19 cellular contexts compared by ENCODE assay signal in the genomic region with DNA sequence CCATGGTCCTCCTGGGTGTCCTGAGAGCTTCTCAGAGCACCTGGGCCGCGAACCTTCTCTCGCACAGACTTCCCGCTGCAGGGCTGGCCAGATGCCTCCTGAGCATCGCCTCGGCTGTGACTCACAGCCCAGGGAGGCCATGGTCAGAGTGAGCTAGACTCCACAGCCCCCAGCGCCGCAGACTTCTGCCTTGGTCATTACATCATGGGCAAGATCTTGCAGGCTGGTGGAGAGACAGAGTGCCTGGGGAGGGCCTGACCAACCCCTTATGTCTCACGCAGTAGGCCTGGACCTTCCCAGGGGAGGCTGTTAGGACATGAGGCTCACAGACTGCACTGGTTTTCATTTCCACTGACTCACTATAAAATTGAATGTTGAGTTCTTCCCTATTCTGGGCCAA. TPM values are rescaled to one million over a fixed set of nuclear protein-coding genes. Genes with fewer than 3 reads are reported as not detected.
DNase-seq lines count a peak whose midpoint lies in the region; ATAC-seq, FAIRE-seq and TF ChIP-seq lines count a peak whose summit lies in the region.
"Had no signal": no experiment of that assay in that cellular context is flagged by ENCODE, and none has a peak within 500 bp of the region (broad histone marks: within the 10 kb centered on the region; RNA-seq: fewer than 3 reads in every experiment).

No MANE protein-coding gene starts in this region.

- DNase-seq in M059J (ENCODE audit: low read depth): peak; percentile 43
- peak; percentile 39 for DNase-seq in bronchial epithelial cell (ENCODE audit: low read depth)
- DNase-seq in left lobe of liver (ENCODE audit: low spot score): no peak
- DNase-seq in dermis blood vessel endothelial cell: no peak
- DNase-seq in GM19238 (ENCODE audit: insufficient read length, low spot score): no peak
- DNase-seq in SK-N-DZ (ENCODE audit: low spot score): no peak
- DNase-seq: activated CD4-positive, alpha-beta T cell treated with anti-CD3 and anti-CD28 coated beads for 48 hours; activated gamma-delta T cell; amygdala; BE2C; NCI-H2227 treated with DMSO at 0.1 percent for 48 hours; stimulated activated CD4-positive, alpha-beta T cell treated with anti-CD3 and anti-CD28 coated beads, Interleukin-4, amount 100 ng/mL, for 4 hours; substantia nigra had no signal

- ATAC-seq in left lobe of liver (peak; percentile 6), GM21529 (IDR thresholded peaks at IDR 0.05; ENCODE audit: unreplicated experiment) (no peak)
- ATAC-seq: Panc1 had no signal

- no peak for FAIRE-seq in bronchial epithelial cell (lab: Jason Lieb, UNC)
- FAIRE-seq: colon, G401.6, TTC549 had no signal

- TF ChIP-seq CTCF in bronchial epithelial cell (IDR thresholded peaks at IDR 0.05; ENCODE audit: insufficient read depth, low read length, severe bottlenecking): no peak

- no peaks in the 10 kb centered on the region for H3K27me3 ChIP-seq in bronchial epithelial cell (ENCODE audit: control insufficient read depth, insufficient read depth, low read length)

- H3K36me3 ChIP-seq in bronchial epithelial cell (ENCODE audit: control insufficient read depth, insufficient read depth, low read length): no peaks in the 10 kb centered on the region
- H3K36me3 ChIP-seq: BE2C had no signal

- no peak overlapping the region for H3K4me3 ChIP-seq in bronchial epithelial cell (ENCODE audit: low read depth, low read length)
- H3K4me3 ChIP-seq: skin epidermis had no signal

RNA-seq across cellular contexts. Expression of gene SMOC1, which starts 41.8 kb away (rescaled TPM):
- 0.05 TPM in 1 of 2 replicates, not detected in the other for total RNA-seq in M059J (2014; rRNA removed; shearing (Covaris generic))
- 10.8 and 16.3 TPM in 2 replicates for total RNA-seq in bronchial epithelial cell
- 75.6 TPM for total RNA-seq in left lobe of liver
- 1.0 and 3.1 TPM in 2 replicates for total RNA-seq in dermis blood vessel endothelial cell
- 6.0 and 10.9 TPM in 2 replicates for polyA plus RNA-seq in SK-N-DZ (2014; cell fraction: cytosol; rRNA removed)
- 4.2 and 6.4 TPM in 2 replicates for polyA plus RNA-seq in SK-N-DZ (2014; cell fraction: nucleus; rRNA removed)

Comparison
In these comparisons a context has a peak if more than half of its experiments do, and no peak if none do; other contexts are left out.
1. DNase-seq: peak in M059J (single experiment) and bronchial epithelial cell (single experiment); none in left lobe of liver (single experiment), dermis blood vessel endothelial cell (single experiment), GM19238 (single experiment) and SK-N-DZ (single experiment).